In genomic region chr11:73645972-73646631, GRCh38 we compare ENCODE assay signal across 8 cellular contexts. TPM values are rescaled to one million over a fixed set of nuclear protein-coding genes. Genes with fewer than 3 reads are reported as not detected.
DNase-seq lines count a peak whose midpoint lies in the region; ATAC-seq and TF ChIP-seq lines count a peak whose summit lies in the region.

TSS of gene PLEKHB1 (plus strand) at chr11:73646581. CDS start at chr11:73646609, 28 bp downstream.

- POLR2A ChIA-PET in WTC11 (lab: Charles Lee): interaction anchor here (1.2 to 1.8 kb wide), 4 partner anchors 14 to 115 kb away, joined by 3 to 6 read pairs (median 4); partner anchors contain the start of gene RAB6A

- H3K27ac ChIP-seq in right atrium auricular region: no peak within 1 kb of the TSS

- no peaks in the 10 kb centered on the region for H3K9me3 ChIP-seq in right atrium auricular region

- H3K4me3 ChIP-seq in right atrium auricular region: peak within 1 kb of the TSS in 1 of 2 donors; percentile 40

- peaks cover 38% of the 10 kb centered on the region for H3K4me1 Mint-ChIP-seq in WTC11
- peaks cover 42% of the 10 kb centered on the region for H3K4me1 Mint-ChIP-seq in progenitor cell of endocrine pancreas (ENCODE audit: low read depth)

- H3K27me3 Mint-ChIP-seq in WTC11 (ENCODE audit: low read depth): peaks cover 94% of the 10 kb centered on the region
- H3K27me3 Mint-ChIP-seq in progenitor cell of endocrine pancreas: peaks cover 12% of the 10 kb centered on the region

- H3K27ac Mint-ChIP-seq in WTC11 (no peak within 1 kb of the TSS), progenitor cell of endocrine pancreas (peak within 1 kb of the TSS; percentile 93)

- H3K27me3 ChIP-seq in right atrium auricular region: no peaks in the 10 kb centered on the region

- DNase-seq in G401 (ENCODE audit: low spot score): no peak
- DNase-seq in WTC11 (ENCODE audit: low spot score): peak; percentile 80
- no peak for DNase-seq in right atrium auricular region (ENCODE audit: low spot score)
- DNase-seq in progenitor cell of endocrine pancreas (ENCODE audit: low spot score, unreplicated experiment): no peak
- DNase-seq in stimulated activated CD4-positive, alpha-beta T cell treated with anti-CD3 and anti-CD28 coated beads, Interleukin-4, amount 100 ng/mL, for 4 hours: no peak

- peak within 1 kb of the TSS; percentile 87 for H3K4me3 Mint-ChIP-seq in WTC11
- peak within 1 kb of the TSS; percentile 79 for H3K4me3 Mint-ChIP-seq in progenitor cell of endocrine pancreas (ENCODE audit: low read depth)

- TF ChIP-seq CTCF in WTC11 (IDR thresholded peaks at IDR 0.05) (no peak), right atrium auricular region (IDR thresholded peaks at IDR 0.05) (no peak), progenitor cell of endocrine pancreas (IDR thresholded peaks at IDR 0.05; ENCODE audit: unreplicated experiment) (no peak)

- in situ Hi-C loops in G401 (cut with HindIII; ENCODE audit: low sequenced_read_pairs): no loop called here

- no peaks in the 10 kb centered on the region for H3K9me3 Mint-ChIP-seq in WTC11
- H3K9me3 Mint-ChIP-seq in progenitor cell of endocrine pancreas (ENCODE audit: low read depth): no peaks in the 10 kb centered on the region

- CTCF ChIA-PET in WTC11 (lab: Charles Lee): interaction anchor here (0.9 to 8.9 kb wide), 14 partner anchors 9 to 295 kb away, joined by 3 to 104 read pairs (median 4); partner anchors contain the start of gene FAM168A

- no peaks in the 10 kb centered on the region for H3K36me3 ChIP-seq in right atrium auricular region

- H3K36me3 Mint-ChIP-seq in WTC11 (no peaks in the 10 kb centered on the region), progenitor cell of endocrine pancreas (ENCODE audit: insufficient read depth) (no peaks in the 10 kb centered on the region)

- H3K4me1 ChIP-seq in right atrium auricular region: no peaks in the 10 kb centered on the region

- ATAC-seq in WTC11 (peak; percentile 68), HG03520 (IDR thresholded peaks at IDR 0.05; ENCODE audit: unreplicated experiment) (no peak), HG03521 (IDR thresholded peaks at IDR 0.05; ENCODE audit: unreplicated experiment) (no peak), GM18520 (IDR thresholded peaks at IDR 0.05; ENCODE audit: unreplicated experiment) (no peak)

TF ChIP-seq in WTC11, 78 proteins besides CTCF, POLR2A, EP300 and RAD21 (continues in another document):
- no peak for TF ChIP-seq JAZF1 (CRISPR knock-in tag; IDR thresholded peaks at IDR 0.05)
- TF ChIP-seq ZBTB43 (CRISPR knock-in tag; IDR thresholded peaks at IDR 0.05): no peak
- no peak for TF ChIP-seq HMGA2 (CRISPR knock-in tag; IDR thresholded peaks at IDR 0.05)
- peak; percentile 35; the same call in 1 of the 2 replicates for TF ChIP-seq SP1 (CRISPR knock-in tag; conservative IDR thresholded peaks at IDR 0.05)
- TF ChIP-seq ATF3 (CRISPR knock-in tag; conservative IDR thresholded peaks at IDR 0.05): no peak
- no peak for TF ChIP-seq ELF4 (CRISPR knock-in tag; IDR thresholded peaks at IDR 0.05; ENCODE audit: low read depth)
- TF ChIP-seq ATF2 (CRISPR knock-in tag; IDR thresholded peaks at IDR 0.05; ENCODE audit: borderline replicate concordance, low read depth): no peak
- no peak for TF ChIP-seq TEAD4 (CRISPR knock-in tag; IDR thresholded peaks at IDR 0.05)
- no peak for TF ChIP-seq NFATC4 (CRISPR knock-in tag; IDR thresholded peaks at IDR 0.05)
- no peak for TF ChIP-seq ZNF512 (CRISPR knock-in tag; IDR thresholded peaks at IDR 0.05; ENCODE audit: borderline replicate concordance)
- TF ChIP-seq HMGXB4 (CRISPR knock-in tag; IDR thresholded peaks at IDR 0.05): no peak
- TF ChIP-seq ARID4B (CRISPR knock-in tag; IDR thresholded peaks at IDR 0.05; ENCODE audit: borderline replicate concordance): peak; percentile 43; the same call in 1 of the 2 replicates
- peak; percentile 42; the same call in 1 of the 2 replicates for TF ChIP-seq ETV6 (CRISPR knock-in tag; IDR thresholded peaks at IDR 0.05)

RNA-seq across cellular contexts. Expression of gene PLEKHB1, which starts in this region (rescaled TPM):
- total RNA-seq in G401 (2014; rRNA removed; shearing (Covaris generic)): 2.6 and 18.0 TPM in 2 replicates
- 11.4 to 15.8 TPM (median 12.0 TPM) in 3 replicates for total RNA-seq in WTC11 (2021)
- 10 to 100 TPM; 13.0 to 23.8 TPM for total RNA-seq in right atrium auricular region
- total RNA-seq in progenitor cell of endocrine pancreas: 110 and 117 TPM in 2 replicates
